In genomic region chr7:69701241-69701741, GRCh38 we compare ENCODE assay signal across 22 cellular contexts.
"Had no signal": no experiment of that assay in that cellular context is flagged by ENCODE, and none has a peak within 500 bp of the region (broad histone marks: within the 10 kb centered on the region; RNA-seq: fewer than 3 reads in every experiment).

No MANE protein-coding gene starts in this region.

- H3K27ac ChIP-seq: colonic mucosa, neural progenitor cell, parathyroid adenoma, prostate gland, right atrium auricular region, sigmoid colon, testis, tibial nerve, upper lobe of left lung, vagina had no signal

- H3K27me3 ChIP-seq: colonic mucosa, neural progenitor cell, right atrium auricular region, sigmoid colon, testis, tibial nerve, upper lobe of left lung, vagina had no signal

- H3K9me3 ChIP-seq: colonic mucosa, prostate gland, right atrium auricular region, sigmoid colon, testis, tibial nerve, upper lobe of left lung, vagina had no signal

- H3K27ac Mint-ChIP-seq: effector memory CD8-positive, alpha-beta T cell; naive thymus-derived CD4-positive, alpha-beta T cell; nephron; neural progenitor cell; stimulated activated memory B cell treated with anti-CD40 and anti-IgM and Interleukin-4, amounts not matched to agents 10 μg/mL and 1 μg/mL and 100 μg/mL, for 72 hours had no signal

- H3K9me3 Mint-ChIP-seq: effector memory CD8-positive, alpha-beta T cell; naive thymus-derived CD4-positive, alpha-beta T cell; nephron; stimulated activated memory B cell treated with anti-CD40 and anti-IgM and Interleukin-4, amounts not matched to agents 10 μg/mL and 1 μg/mL and 100 μg/mL, for 72 hours had no signal

- H3K4me3 ChIP-seq: colonic mucosa, neural progenitor cell, prostate gland, right atrium auricular region, sigmoid colon, testis, tibial nerve, upper lobe of left lung, vagina had no signal

- H3K4me3 Mint-ChIP-seq: effector memory CD8-positive, alpha-beta T cell; naive thymus-derived CD4-positive, alpha-beta T cell; nephron; neural progenitor cell; stimulated activated memory B cell treated with anti-CD40 and anti-IgM and Interleukin-4, amounts not matched to agents 10 μg/mL and 1 μg/mL and 100 μg/mL, for 72 hours had no signal

- H3K27me3 Mint-ChIP-seq: naive thymus-derived CD4-positive, alpha-beta T cell; stimulated activated memory B cell treated with anti-CD40 and anti-IgM and Interleukin-4, amounts not matched to agents 10 μg/mL and 1 μg/mL and 100 μg/mL, for 72 hours had no signal

- ATAC-seq: effector memory CD8-positive, alpha-beta T cell; naive thymus-derived CD4-positive, alpha-beta T cell; stimulated activated memory B cell treated with anti-CD40 and anti-IgM and Interleukin-4, amounts not matched to agents 10 μg/mL and 1 μg/mL and 100 μg/mL, for 72 hours; stimulated activated naive CD8-positive, alpha-beta T cell treated with anti-CD3 and anti-CD28 coated beads, Interleukin-15, Interleukin-2, amounts not matched to agents 100 U/mL and 50 U/mL, for 24 hours had no signal

- DNase-seq: colonic mucosa; dermis blood vessel endothelial cell; effector memory CD8-positive, alpha-beta T cell; head of caudate nucleus; mesenchymal stem cell; midbrain; naive thymus-derived CD4-positive, alpha-beta T cell; sigmoid colon; stimulated activated CD4-positive, alpha-beta T cell treated with anti-CD3 and anti-CD28 coated beads, Interleukin-2, amount 100 ng/mL, for 24 hours; stimulated activated CD4-positive, alpha-beta T cell treated with anti-CD3 and anti-CD28 coated beads, Interleukin-4, amount 100 ng/mL, for 24 hours; stimulated activated naive CD8-positive, alpha-beta T cell treated with anti-CD3 and anti-CD28 coated beads, Interleukin-15, Interleukin-2, amounts not matched to agents 100 U/mL and 50 U/mL, for 24 hours; substantia nigra; testis; upper lobe of left lung had no signal

- H3K36me3 ChIP-seq: colonic mucosa, neural progenitor cell, prostate gland, right atrium auricular region, sigmoid colon, tibial nerve, upper lobe of left lung, vagina had no signal

- H3K36me3 Mint-ChIP-seq: naive thymus-derived CD4-positive, alpha-beta T cell; stimulated activated memory B cell treated with anti-CD40 and anti-IgM and Interleukin-4, amounts not matched to agents 10 μg/mL and 1 μg/mL and 100 μg/mL, for 72 hours had no signal

- H3K4me1 ChIP-seq: colonic mucosa, parathyroid adenoma, testis, vagina had no signal
